ENCODE assay signal across 8 cellular contexts in the genomic region with DNA sequence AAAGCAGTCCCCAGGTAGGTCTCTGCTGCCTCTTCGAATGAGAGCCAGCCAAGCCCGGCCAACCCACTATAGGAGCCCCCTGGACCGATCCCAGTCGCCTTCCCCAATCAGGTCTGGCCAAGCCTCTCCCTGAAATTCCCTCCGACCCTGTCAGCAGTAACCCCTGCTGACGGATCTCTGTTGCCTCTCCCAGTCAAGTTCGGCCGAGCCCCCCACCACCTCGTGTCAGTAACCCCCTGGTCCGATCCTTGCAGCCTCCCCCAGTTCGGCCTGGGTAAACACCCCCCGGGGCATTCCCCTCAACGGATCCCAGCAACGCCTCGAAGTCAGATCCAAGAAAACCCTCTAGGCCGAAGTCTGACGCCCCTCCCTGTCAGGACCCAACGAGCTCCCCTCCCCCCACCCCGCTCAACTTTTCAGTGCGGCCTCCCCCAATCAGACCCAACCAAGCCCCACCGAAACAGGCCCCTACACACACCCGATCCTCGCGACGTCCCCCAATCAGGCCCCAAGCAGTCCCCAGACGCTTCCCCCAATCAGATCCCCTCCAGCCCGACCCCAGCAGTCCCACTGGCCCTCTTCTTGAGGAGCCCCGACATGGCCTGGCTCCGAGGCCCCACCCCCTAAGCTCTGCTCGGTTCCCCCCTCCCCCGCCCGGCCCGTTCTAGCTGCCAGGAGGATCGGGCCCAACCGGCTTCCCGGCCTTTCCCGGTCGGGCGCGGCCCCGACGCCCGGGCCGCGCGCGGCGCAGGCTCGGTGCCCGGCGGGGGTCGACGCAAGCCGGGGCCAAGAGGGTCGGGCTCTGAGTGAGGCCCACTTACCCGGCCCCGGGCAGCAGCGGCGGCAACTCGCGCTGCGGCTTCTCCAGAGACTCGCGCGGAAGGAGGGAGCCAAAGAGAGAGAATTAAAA. TPM values are rescaled to one million over a fixed set of nuclear protein-coding genes. Genes with fewer than 3 reads are reported as not detected.
A peak's percentile ranks its signal among the peaks of the same experiment; 100 is the strongest.
DNase-seq lines count a peak whose midpoint lies in the region; ATAC-seq and TF ChIP-seq lines count a peak whose summit lies in the region.

No MANE protein-coding gene starts in this region.

- H3K9ac ChIP-seq in muscle layer of colon (ENCODE audit: low read length): peak overlapping the region; percentile 99

- no peak for TF ChIP-seq POLR2A in erythroblast (IDR thresholded peaks at IDR 0.05; ENCODE audit: low read length)

- ATAC-seq in HG02840 (IDR thresholded peaks at IDR 0.05; ENCODE audit: low FRiP score, unreplicated experiment): peak; percentile 27

- H3K27ac ChIP-seq in muscle layer of colon (ENCODE audit: low read depth, low read length) (peak overlapping the region; percentile 94), temporal lobe (ENCODE audit: low read depth, low read length) (peak overlapping the region; percentile 69)

- H3K4me3 ChIP-seq in muscle layer of colon (ENCODE audit: low read depth in 1 of 2, low read length in 2 of 2): peak overlapping the region; percentile 89 to 91

- no peaks in the 10 kb centered on the region for H3K9me3 ChIP-seq in muscle layer of colon (ENCODE audit: low read length)

- peaks cover 30% of the 10 kb centered on the region for H3K4me1 ChIP-seq in muscle layer of colon (ENCODE audit: insufficient read depth, low read length)

- DNase-seq in NCI-H146 (lab: John Stamatoyannopoulos, UW): peak; percentile 66
- DNase-seq in NCI-H146 treated with DMSO at 0.1 percent for 48 hours (lab: John Stamatoyannopoulos, UW; ENCODE audit: unreplicated experiment): no peak
- peak; percentile 51 for DNase-seq in NCI-H226
- DNase-seq in activated T-cell treated with anti-CD3 and anti-CD28 coated beads, Interleukin-2, amount 50 U/mL, for 1 hour: peak; percentile 64
- DNase-seq in erythroblast (lab: John Stamatoyannopoulos, UW): peak; percentile 87 to 90

- no peaks in the 10 kb centered on the region for H3K27me3 ChIP-seq in muscle layer of colon (ENCODE audit: control insufficient read depth in 1 of 2, insufficient read depth in 2 of 2, low read length in 2 of 2)

- H3K36me3 ChIP-seq in muscle layer of colon (ENCODE audit: insufficient read depth, low read length): peaks cover 9% of the 10 kb centered on the region

RNA-seq across cellular contexts. Expression of a gene that starts 1.8 kb away (rescaled TPM):
- 72.0 TPM for total RNA-seq in temporal lobe

RNA-seq across cellular contexts. Expression of a gene that starts 12.6 kb away (rescaled TPM):
- 140 TPM for total RNA-seq in temporal lobe

RNA-seq across cellular contexts. Expression of a gene that starts 15.4 kb away (rescaled TPM):
- total RNA-seq in temporal lobe: 33.2 TPM

RNA-seq across cellular contexts. Expression of a gene that starts 25.5 kb away (rescaled TPM):
- 7.4 TPM for total RNA-seq in temporal lobe

RNA-seq across cellular contexts. Expression of a gene that starts 29.7 kb away (rescaled TPM):
- total RNA-seq in temporal lobe: under 0.01 TPM
